9 cellular contexts compared by ENCODE assay signal in genomic region chr7:5397657-5398237, GRCh38. TPM values are rescaled to one million over a fixed set of nuclear protein-coding genes. Genes with fewer than 3 reads are reported as not detected.
DNase-seq lines count a peak whose midpoint lies in the region; ATAC-seq and FAIRE-seq lines count a peak whose summit lies in the region.
"Had no signal": no experiment of that assay in that cellular context is flagged by ENCODE, and none has a peak within 500 bp of the region (broad histone marks: within the 10 kb centered on the region; RNA-seq: fewer than 3 reads in every experiment).

No MANE protein-coding gene starts in this region.

- no peaks in the 10 kb centered on the region for H3K9me3 ChIP-seq in small intestine (ENCODE audit: control insufficient read depth, low read depth)

- FAIRE-seq in small intestine (lab: Jason Lieb, UNC) = no peak
- FAIRE-seq: H1 had no signal

- H3K27me3 ChIP-seq in small intestine (ENCODE audit: control insufficient read depth in 2 of 2, insufficient read depth in 2 of 2, low read length in 2 of 2) = no peaks in the 10 kb centered on the region

- H3K36me3 Mint-ChIP-seq in effector memory CD8-positive, alpha-beta T cell (ENCODE audit: insufficient read depth) = peaks cover 24% of the 10 kb centered on the region

- no peaks in the 10 kb centered on the region for H3K9me3 Mint-ChIP-seq in effector memory CD8-positive, alpha-beta T cell

- DNase-seq in LHCN-M2 (ENCODE audit: low read depth) (peak; percentile 15), small intestine (no peak), NCI-H82 treated with DMSO at 0.1 percent for 48 hours (lab: John Stamatoyannopoulos, UW; ENCODE audit: unreplicated experiment) (no peak), substantia nigra (lab: John Stamatoyannopoulos, UW) (no peak)
- no peak for DNase-seq in effector memory CD8-positive, alpha-beta T cell
- DNase-seq in stimulated activated CD4-positive, alpha-beta T cell treated with anti-CD3 and anti-CD28 coated beads, Interleukin-2, amount 100 ng/mL, for 24 hours = no peak

- peaks cover 8% of the 10 kb centered on the region in 2 donors for H3K36me3 ChIP-seq in small intestine (ENCODE audit: control insufficient read depth in 2 of 2, insufficient read depth in 2 of 2, low read length in 2 of 2)

- ATAC-seq in GM18498 (IDR thresholded peaks at IDR 0.05; ENCODE audit: unreplicated experiment) (peak; percentile 0), GM21423 (IDR thresholded peaks at IDR 0.05; ENCODE audit: unreplicated experiment) (no peak)
- ATAC-seq in effector memory CD8-positive, alpha-beta T cell (replicated peaks) = no peak

- peak overlapping the region; percentile 63 to 89 for H3K27ac ChIP-seq in small intestine (ENCODE audit: low read depth in 1 of 2, low read length in 1 of 2)
- no peak overlapping the region for H3K27ac ChIP-seq in substantia nigra (ENCODE audit: low read depth, low read length, poor library complexity, severe bottlenecking)

- no peaks in the 10 kb centered on the region for H3K4me1 ChIP-seq in small intestine (ENCODE audit: control insufficient read depth in 2 of 2, insufficient read depth in 1 of 2, low read depth in 1 of 2, low read length in 1 of 2)

- peak overlapping the region; percentile 94 to 98 for H3K27ac Mint-ChIP-seq in effector memory CD8-positive, alpha-beta T cell

- H3K4me1 Mint-ChIP-seq in effector memory CD8-positive, alpha-beta T cell (ENCODE audit: low read depth in 2 of 2) = peaks cover 25 to 31% of the 10 kb centered on the region in 2 donors

- H3K4me3 ChIP-seq in small intestine (ENCODE audit: low read depth in 1 of 2, low read length in 2 of 2) = no peak overlapping the region

- H3K4me3 Mint-ChIP-seq in effector memory CD8-positive, alpha-beta T cell = peak overlapping the region; percentile 80 to 81

- 69 to 73% (median 72%) methylated on average over 13 to 14 of the region's 14 CpGs for WGBS in small intestine, 3 donors

- H3K27me3 Mint-ChIP-seq in effector memory CD8-positive, alpha-beta T cell = no peaks in the 10 kb centered on the region

RNA-seq across cellular contexts. Expression of gene TNRC18, which starts 25.9 kb away (rescaled TPM):
- total RNA-seq in LHCN-M2 (2014; rRNA removed) = 37.7 and 44.0 TPM in 2 replicates
- 43.1 TPM for polyA plus RNA-seq in LHCN-M2 (2012)
- 10 to 100 TPM in 2 of 3 donors, 1 to 10 TPM in 1; 5.4 to 43.0 (median 15.4) TPM for polyA plus RNA-seq in small intestine
